Comparison of ENCODE assay signal across 10 cellular contexts in genomic region chr22:17199131-17199731, GRCh38. TPM values are rescaled to one million over a fixed set of nuclear protein-coding genes. Genes with fewer than 3 reads are reported as not detected.
DNase-seq lines count a peak whose midpoint lies in the region; ATAC-seq, FAIRE-seq and TF ChIP-seq lines count a peak whose summit lies in the region.
"Had no signal": no experiment of that assay in that cellular context is flagged by ENCODE, and none has a peak within 500 bp of the region (broad histone marks: within the 10 kb centered on the region; RNA-seq: fewer than 3 reads in every experiment).

No MANE protein-coding gene starts in this region.

- WGBS in spleen, 5 donors: 54 to 75% (median 63%) methylated on average over 15 to 18 of the region's 18 CpGs

- peak overlapping the region; percentile 41 for H3K27ac Mint-ChIP-seq in chondrocyte (ENCODE audit: unreplicated experiment)

- H3K27me3 Mint-ChIP-seq in chondrocyte (ENCODE audit: low read depth): peaks cover 11% of the 10 kb centered on the region

- H3K36me3 ChIP-seq in HEK293 (ENCODE audit: control insufficient read depth in 2 of 2, insufficient read depth in 1 of 2, low read length in 2 of 2) (no peaks in the 10 kb centered on the region), kidney (ENCODE audit: control insufficient read depth in 1 of 2, insufficient read depth in 2 of 2, low read length in 2 of 2) (no peaks in the 10 kb centered on the region), spleen (peaks cover 0 to 93% (median 27%) of the 10 kb centered on the region in 6 donors)
- H3K36me3 ChIP-seq: MG63 had no signal

- H3K4me1 ChIP-seq in HEK293 (ENCODE audit: control insufficient read depth, insufficient read depth, low read length) (no peaks in the 10 kb centered on the region), kidney (ENCODE audit: control insufficient read depth in 1 of 2, insufficient read depth in 1 of 2, low read depth in 1 of 2, low read length in 2 of 2) (peaks cover 0 to 2% of the 10 kb centered on the region in 2 donors), spleen (peaks cover 0 to 11% (median 0%) of the 10 kb centered on the region in 6 donors)

- POLR2A ChIA-PET in HEK293 (lab: Yijun Ruan, JAX): interaction anchor here (1.5 kb wide), 1 partner anchor 27 kb away, joined by 4 read pairs; no protein-coding TSS in a partner anchor

- intact Hi-C loops in kidney (cut with DNase I): no loop called here
- intact Hi-C loops in spleen (cut with DNase I; ENCODE audit: low total_unique reads): no loop called here

- CTCF ChIA-PET in HEK293 (lab: Yijun Ruan, JAX): interaction anchor here (0.6 to 1.3 kb wide), 2 partner anchors 15 to 27 kb away, joined by 3 read pairs; no protein-coding TSS in a partner anchor

- TF ChIP-seq CTCF in HEK293 (tag by site-specific recombination; IDR thresholded peaks at IDR 0.05) (no peak), chondrocyte (IDR thresholded peaks at IDR 0.05) (no peak), kidney (IDR thresholded peaks at IDR 0.05; ENCODE audit: borderline replicate concordance, extremely low read depth, insufficient read depth) (no peak), spleen (IDR thresholded peaks at IDR 0.05 in 8 of 11, conservative IDR thresholded peaks at IDR 0.05 in 3 of 11) (no peak)

- no peaks in the 10 kb centered on the region for H3K27me3 ChIP-seq in spleen (replicated peaks in 1 of 7)
- H3K27me3 ChIP-seq: MG63 had no signal

- H3K9me3 ChIP-seq in HEK293 (ENCODE audit: control insufficient read depth, insufficient read depth, low read depth, low read length): no peaks in the 10 kb centered on the region
- H3K9me3 ChIP-seq in kidney (ENCODE audit: control insufficient read depth in 1 of 2, low read length in 2 of 2): no peaks in the 10 kb centered on the region
- no peaks in the 10 kb centered on the region for H3K9me3 ChIP-seq in spleen
- H3K9me3 ChIP-seq: MG63 had no signal

- peak overlapping the region; percentile 60 for H3K4me3 Mint-ChIP-seq in chondrocyte (ENCODE audit: unreplicated experiment)

- no peaks in the 10 kb centered on the region for H3K9me3 Mint-ChIP-seq in chondrocyte (ENCODE audit: low read depth)

- no peak for DNase-seq in chondrocyte (ENCODE audit: low spot score)
- DNase-seq in kidney: peak; percentile 38
- DNase-seq in spleen: no peak
- no peak for DNase-seq in NCI-H2196 (lab: John Stamatoyannopoulos, UW; ENCODE audit: unreplicated experiment)
- no peak for DNase-seq in HK-2 (ENCODE audit: unreplicated experiment)
- DNase-seq: activated T-cell treated with anti-CD3 and anti-CD28 coated beads for 4 hours, MG63 had no signal

- H3K4me1 Mint-ChIP-seq in chondrocyte (ENCODE audit: low read depth): peaks cover 11% of the 10 kb centered on the region

- no peaks in the 10 kb centered on the region for H3K36me3 Mint-ChIP-seq in chondrocyte (ENCODE audit: low read depth)

- no peak overlapping the region for H3K4me3 ChIP-seq in HEK293 (ENCODE audit: low read depth, low read length)
- H3K4me3 ChIP-seq in kidney (ENCODE audit: low read length in 2 of 2): peak overlapping the region; percentile 52 to 57
- peak overlapping the region in 6 of 8 donors; percentile 2 to 46 (median 13) for H3K4me3 ChIP-seq in spleen
- H3K4me3 ChIP-seq: MG63 had no signal

- no peak for TF ChIP-seq POLR2A in spleen (IDR thresholded peaks at IDR 0.05)

- ATAC-seq in HG03439 (IDR thresholded peaks at IDR 0.05; ENCODE audit: unreplicated experiment) (no peak), GM21515 (IDR thresholded peaks at IDR 0.05; ENCODE audit: unreplicated experiment) (no peak)

- FAIRE-seq in kidney (lab: Jason Lieb, UNC): no peak

- peak overlapping the region in 1 of 2 donors; percentile 58 for H3K9ac ChIP-seq in kidney (ENCODE audit: low read length in 2 of 2)

- no peak overlapping the region for H3K27ac ChIP-seq in HEK293 (ENCODE audit: extremely low read depth, low read depth, low read length)
- peak overlapping the region in 1 of 2 donors; percentile 63 for H3K27ac ChIP-seq in kidney (ENCODE audit: low read depth in 2 of 2, low read length in 2 of 2)
- peak overlapping the region in 5 of 8 donors; percentile 1 to 56 (median 30) for H3K27ac ChIP-seq in spleen

TF ChIP-seq in HEK293, 187 proteins besides CTCF, POLR2A, EP300 and RAD21:
- TF ChIP-seq ZFHX2 (tag by site-specific recombination; conservative IDR thresholded peaks at IDR 0.05) (peak; percentile 57), ZNF404 (tag by site-specific recombination; IDR thresholded peaks at IDR 0.05) (no peak), EGR2 (tag by site-specific recombination; IDR thresholded peaks at IDR 0.05; ENCODE audit: low read depth) (peak; percentile 84), ZNF341 (tag by site-specific recombination; IDR thresholded peaks at IDR 0.05; ENCODE audit: low read depth) (peak; percentile 38; the same call in 1 of the 2 replicates)

RNA-seq across cellular contexts. Expression of gene ADA2, which starts 20.0 kb away (rescaled TPM):
- total RNA-seq in chondrocyte (2.9 to 4.6 TPM (median 4.3 TPM) in 3 replicates), kidney (26.8 TPM), spleen (100 to 1,000 TPM; 115 to 187 (median 166) TPM)
- polyA plus RNA-seq in kidney (ENCODE audit: insufficient read depth, low read depth, low replicate concordance) (33.2 TPM), spleen (10 to 100 TPM; 22.0 to 30.2 (median 22.7) TPM)

RNA-seq across cellular contexts. Expression of gene HDHD5, which starts 40.2 kb away (rescaled TPM):
- total RNA-seq in chondrocyte (22.3 to 31.5 TPM (median 30.8 TPM) in 3 replicates), kidney (27.5 TPM), spleen (10 to 100 TPM; 27.9 to 40.8 (median 31.6) TPM)
- polyA plus RNA-seq in kidney (ENCODE audit: insufficient read depth, low read depth, low replicate concordance) (39.8 TPM), spleen (10 to 100 TPM; 25.4 to 47.6 (median 33.0) TPM)
